ENCODE assay signal across 9 cellular contexts in genomic region chr15:77819841-77820728, GRCh38.
DNase-seq lines count a peak whose midpoint lies in the region; ATAC-seq, FAIRE-seq and TF ChIP-seq lines count a peak whose summit lies in the region.
"Had no signal": no experiment of that assay in that cellular context is flagged by ENCODE, and none has a peak within 500 bp of the region (broad histone marks: within the 10 kb centered on the region; RNA-seq: fewer than 3 reads in every experiment).

No MANE protein-coding gene starts in this region.

- no peak overlapping the region for H2AK5ac ChIP-seq in trophoblast cell (ENCODE audit: low read length)

- no peak for ATAC-seq in upper lobe of right lung

- no peak overlapping the region for H2BK120ac ChIP-seq in trophoblast cell (ENCODE audit: insufficient read depth, low read length, poor library complexity)

- H2BK5ac ChIP-seq in trophoblast cell (ENCODE audit: low read depth, low read length, poor library complexity) = no peak overlapping the region

- H3K4me3 Mint-ChIP-seq in endothelial cell (ENCODE audit: unreplicated experiment) = peak overlapping the region; percentile 84
- H3K4me3 Mint-ChIP-seq: T-helper 1 cell treated with Interleukin-12 subunit alpha and Interleukin-12 subunit beta and Interleukin-4 antibody, amounts not matched to agents 30 μg/mL and 1 μg/mL, for 36 hours had no signal

- no peak for TF ChIP-seq CTCF in endothelial cell (IDR thresholded peaks at IDR 0.05; ENCODE audit: unreplicated experiment)
- TF ChIP-seq CTCF in upper lobe of right lung (IDR thresholded peaks at IDR 0.05) = no peak

- H3K23ac ChIP-seq in trophoblast cell (ENCODE audit: low read length) = no peak overlapping the region

- H3K4me1 ChIP-seq in trophoblast cell (ENCODE audit: control insufficient read depth in 1 of 2, insufficient read depth in 2 of 2, low read length in 2 of 2) (peaks cover 8 to 10% of the 10 kb centered on the region in 2 experiments), upper lobe of right lung (peaks cover 3% of the 10 kb centered on the region)

- H4K8ac ChIP-seq in trophoblast cell (ENCODE audit: low read depth, low read length) = no peak overlapping the region

- WGBS in trophoblast cell (ENCODE audit: extremely low coverage, insufficient coverage, insufficient read length) = no CpG with 5 or more reads among the region's 91 CpGs

- H3K79me1 ChIP-seq in trophoblast cell (ENCODE audit: low read length) = no peaks in the 10 kb centered on the region

- no peak for FAIRE-seq in GM19239 (lab: Jason Lieb, UNC)

- no peak overlapping the region for H3K4ac ChIP-seq in trophoblast cell (ENCODE audit: low read depth, low read length)

- H3K27me3 ChIP-seq in trophoblast cell (ENCODE audit: insufficient read depth, low read length) (peaks cover 33% of the 10 kb centered on the region), upper lobe of right lung (peaks cover 65% of the 10 kb centered on the region)

- H3K4me1 Mint-ChIP-seq in endothelial cell (ENCODE audit: unreplicated experiment) = peaks cover 4% of the 10 kb centered on the region

- H3K79me2 ChIP-seq in trophoblast cell (ENCODE audit: control insufficient read depth, insufficient read depth, low read length, poor library complexity) = no peaks in the 10 kb centered on the region

- no peak overlapping the region for H3K14ac ChIP-seq in trophoblast cell (ENCODE audit: low read length)

- peaks cover 4% of the 10 kb centered on the region for H3K36me3 Mint-ChIP-seq in endothelial cell (ENCODE audit: low read depth, unreplicated experiment)

- H3K9ac ChIP-seq in trophoblast cell (ENCODE audit: low read length) = no peak overlapping the region

- no peak overlapping the region for H4K91ac ChIP-seq in trophoblast cell (ENCODE audit: low read depth, low read length)

- H3K9me3 ChIP-seq in trophoblast cell (ENCODE audit: insufficient read depth, low read depth, low read length) (no peaks in the 10 kb centered on the region), upper lobe of right lung (no peaks in the 10 kb centered on the region)

- no peak overlapping the region for H4K12ac ChIP-seq in trophoblast cell (ENCODE audit: low read depth, low read length)

- H3K27ac ChIP-seq in trophoblast cell (ENCODE audit: low read depth, low read length) = no peak overlapping the region
- no peak overlapping the region for H3K27ac ChIP-seq in upper lobe of right lung

- H3K4me3 ChIP-seq in trophoblast cell (ENCODE audit: low read depth, low read length) (no peak overlapping the region), upper lobe of right lung (no peak overlapping the region)

- H3K36me3 ChIP-seq in trophoblast cell (ENCODE audit: control insufficient read depth in 1 of 2, insufficient read depth in 2 of 2, low read length in 2 of 2) (no peaks in the 10 kb centered on the region), upper lobe of right lung (no peaks in the 10 kb centered on the region)

- DNase-seq in DMS53 (lab: John Stamatoyannopoulos, UW) (peak; percentile 51), DMS53 treated with DMSO at 0.1 percent for 48 hours (lab: John Stamatoyannopoulos, UW; ENCODE audit: unreplicated experiment) (no peak), NCI-H526 treated with DMSO at 0.1 percent for 48 hours (lab: John Stamatoyannopoulos, UW) (peak; percentile 24), endothelial cell (ENCODE audit: low spot score) (peak; percentile 70), trophoblast cell (peak in 1 of 2 donors; percentile 22), NCI-H128 (lab: John Stamatoyannopoulos, UW; ENCODE audit: unreplicated experiment) (no peak), GM19239 (ENCODE audit: insufficient read length, low spot score) (no peak), upper lobe of right lung (no peak)

- peak overlapping the region; percentile 82 for H3K4me2 ChIP-seq in trophoblast cell (ENCODE audit: low read length)

- H2BK12ac ChIP-seq in trophoblast cell (ENCODE audit: low read length) = no peak overlapping the region

- H3K27me3 Mint-ChIP-seq in endothelial cell (ENCODE audit: unreplicated experiment) = peaks cover 28% of the 10 kb centered on the region

- no peaks in the 10 kb centered on the region for H3K9me3 Mint-ChIP-seq in endothelial cell (ENCODE audit: unreplicated experiment)
- H3K9me3 Mint-ChIP-seq: T-helper 1 cell treated with Interleukin-12 subunit alpha and Interleukin-12 subunit beta and Interleukin-4 antibody, amounts not matched to agents 30 μg/mL and 1 μg/mL, for 36 hours had no signal

- H2AFZ ChIP-seq in trophoblast cell (ENCODE audit: insufficient read depth, low read length, poor library complexity) = no peak overlapping the region

- H3K27ac Mint-ChIP-seq in endothelial cell (ENCODE audit: unreplicated experiment) = no peak overlapping the region
- H3K27ac Mint-ChIP-seq: T-helper 1 cell treated with Interleukin-12 subunit alpha and Interleukin-12 subunit beta and Interleukin-4 antibody, amounts not matched to agents 30 μg/mL and 1 μg/mL, for 36 hours had no signal

- intact Hi-C loops in upper lobe of right lung (cut with DNase I) = no loop called here

- no peak overlapping the region for H3K18ac ChIP-seq in trophoblast cell (ENCODE audit: low read length)

Comparison
In these comparisons a context has a peak if more than half of its experiments do, and no peak if none do; other contexts are left out.
1. DNase-seq: peak in DMS53 (single experiment), NCI-H526 treated with DMSO at 0.1 percent for 48 hours (single experiment) and endothelial cell (single experiment); none in DMS53 treated with DMSO at 0.1 percent for 48 hours (single experiment), NCI-H128 (single experiment), GM19239 (single experiment) and upper lobe of right lung (single experiment).